10 cellular contexts compared by ENCODE assay signal in genomic region chr19:7182489-7182888, GRCh38.
A peak's percentile ranks its signal among the peaks of the same experiment; 100 is the strongest.
DNase-seq lines count a peak whose midpoint lies in the region; ATAC-seq and TF ChIP-seq lines count a peak whose summit lies in the region.
"Had no signal": no experiment of that assay in that cellular context is flagged by ENCODE, and none has a peak within 500 bp of the region (broad histone marks: within the 10 kb centered on the region; RNA-seq: fewer than 3 reads in every experiment).

No MANE protein-coding gene starts in this region.

- peaks cover 18 to 35% of the 10 kb centered on the region in 2 donors for H3K36me3 Mint-ChIP-seq in CD14-positive monocyte
- no peaks in the 10 kb centered on the region for H3K36me3 Mint-ChIP-seq in T-helper 17 cell (ENCODE audit: low read depth)

- intact Hi-C loops in CD14-positive monocyte (cut with micrococcal nuclease), result no loop called here
- intact Hi-C loops in left lung (cut with DNase I), result no loop called here

- peaks cover 8 to 40% of the 10 kb centered on the region in 2 donors for H3K4me1 ChIP-seq in left lung

- H3K27me3 ChIP-seq in left lung, result no peaks in the 10 kb centered on the region

- H3K4me3 Mint-ChIP-seq in CD14-positive monocyte, result peak overlapping the region; percentile 70 to 89
- H3K4me3 Mint-ChIP-seq in T-helper 17 cell, result no peak overlapping the region

- no peak for TF ChIP-seq CTCF in CD14-positive monocyte (IDR thresholded peaks at IDR 0.05)
- no peak for TF ChIP-seq CTCF in left lung (IDR thresholded peaks at IDR 0.05)

- H3K9me3 ChIP-seq in T-helper 17 cell (ENCODE audit: control insufficient read depth, low read length, poor library complexity, severe bottlenecking), result no peaks in the 10 kb centered on the region
- H3K9me3 ChIP-seq in left lung, result no peaks in the 10 kb centered on the region

- DNase-seq in CD14-positive monocyte (ENCODE audit: low spot score) (no peak), T-helper 17 cell (no peak), left lung (no peak), islet precursor cell (no peak), NCI-H1694 treated with DMSO at 0.1 percent for 48 hours (lab: John Stamatoyannopoulos, UW) (no peak), NCI-H69 (lab: John Stamatoyannopoulos, UW) (no peak)
- DNase-seq: NCI-H1694 had no signal

- no peak overlapping the region for H3K4me3 ChIP-seq in left lung
- no peak overlapping the region for H3K4me3 ChIP-seq in skin epidermis

- H3K4me1 Mint-ChIP-seq in CD14-positive monocyte (peaks cover 31% of the 10 kb centered on the region), T-helper 17 cell (peaks cover 24% of the 10 kb centered on the region)

- H3K27ac Mint-ChIP-seq in CD14-positive monocyte (peak overlapping the region; percentile 90 to 98 (median 94)), T-helper 17 cell (peak overlapping the region; percentile 29)

- H3K36me3 ChIP-seq in left lung, result no peaks in the 10 kb centered on the region

- peaks cover 0 to 5% (median 0%) of the 10 kb centered on the region in 7 donors for H3K9me3 Mint-ChIP-seq in CD14-positive monocyte

- ATAC-seq in T-helper 17 cell, result no peak
- no peak for ATAC-seq in left lung
- ATAC-seq in HG03039 (IDR thresholded peaks at IDR 0.05; ENCODE audit: unreplicated experiment), result no peak
- ATAC-seq: activated CD4-positive, CD25-positive, alpha-beta regulatory T cell treated with anti-CD3 and anti-CD28 coated beads, Interleukin-2, amount 50 U/mL, for 24 hours had no signal

- H3K27ac ChIP-seq in left lung (peak overlapping the region; percentile 65 to 69), skin epidermis (peak overlapping the region in 11 of 21 experiments; percentile 10 to 76 (median 34))

- H3K27me3 Mint-ChIP-seq in CD14-positive monocyte (ENCODE audit: low read depth in 3 of 3), result peaks cover 0 to 5% (median 0%) of the 10 kb centered on the region in 3 donors
- no peaks in the 10 kb centered on the region for H3K27me3 Mint-ChIP-seq in T-helper 17 cell
